9 cellular contexts compared by ENCODE assay signal in the genomic region with DNA sequence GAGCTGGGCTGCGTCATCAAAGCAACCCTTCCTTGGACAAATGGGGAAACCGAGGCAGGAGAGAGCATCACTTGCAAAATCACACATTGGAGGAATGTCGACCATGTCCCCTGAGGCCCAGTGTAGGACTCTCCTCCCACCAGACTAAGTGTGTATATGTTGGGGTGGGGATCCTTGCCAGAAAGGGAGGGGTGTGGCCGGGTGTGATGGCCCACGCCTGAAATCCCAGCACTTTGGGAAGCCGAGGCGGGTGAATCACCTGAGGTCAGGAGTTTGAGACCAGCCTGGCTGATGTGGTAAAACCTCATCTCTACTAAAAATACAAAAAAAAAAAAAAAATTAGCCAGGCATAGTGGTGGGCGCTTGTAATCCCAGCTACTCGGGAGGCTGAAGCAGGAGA. TPM values are rescaled to one million over a fixed set of nuclear protein-coding genes. Genes with fewer than 3 reads are reported as not detected.
A peak's percentile ranks its signal among the peaks of the same experiment; 100 is the strongest.
DNase-seq lines count a peak whose midpoint lies in the region; ATAC-seq, FAIRE-seq and TF ChIP-seq lines count a peak whose summit lies in the region.
"Not testable (repeated sequence)": the region's sequence is repeated elsewhere in the genome, so short reads cannot be mapped to it uniquely, and the experiment has no call there.
"Had no signal": no experiment of that assay in that cellular context is flagged by ENCODE, and none has a peak within 500 bp of the region (broad histone marks: within the 10 kb centered on the region; RNA-seq: fewer than 3 reads in every experiment).

No MANE protein-coding gene starts in this region.

- not testable (repeated sequence) for H3K9me3 Mint-ChIP-seq in GM23338; MCF 10A (ENCODE audit: unreplicated experiment); osteocyte (ENCODE audit: unreplicated experiment)

- H3F3A ChIP-seq in GM23338 (replicated peaks; ENCODE audit: low read depth), result not testable (repeated sequence)

- not testable (repeated sequence) for H3K79me2 ChIP-seq in GM23338 (replicated peaks; ENCODE audit: insufficient read depth); HepG2 (ENCODE audit: insufficient read depth, low read length)

- intact Hi-C loops in MCF 10A (cut with micrococcal nuclease); HepG2 (cut with micrococcal nuclease; ENCODE audit: unreplicated experiment): not testable (repeated sequence)

- H3K27ac Mint-ChIP-seq in GM23338; MCF 10A (ENCODE audit: low read depth, unreplicated experiment): not testable (repeated sequence)
- peak overlapping the region; percentile 72 for H3K27ac Mint-ChIP-seq in osteocyte (ENCODE audit: unreplicated experiment)

- H3K4me3 Mint-ChIP-seq in GM23338; MCF 10A (ENCODE audit: unreplicated experiment); osteocyte (ENCODE audit: unreplicated experiment): not testable (repeated sequence)

- TF ChIP-seq CTCF in GM23338 (conservative IDR thresholded peaks at IDR 0.05; ENCODE audit: low read depth in 2 of 2); MCF 10A (IDR thresholded peaks at IDR 0.05; ENCODE audit: unreplicated experiment); HepG2 (CRISPR knock-in tag; IDR thresholded peaks at IDR 0.05); osteocyte (IDR thresholded peaks at IDR 0.05): not testable (repeated sequence)

- 22% methylated on average over 8 of the region's 9 CpGs for WGBS in HepG2 (ENCODE audit: low lambda C conversion rate)

- not testable (repeated sequence) for H3K9ac ChIP-seq in HepG2 (ENCODE audit: insufficient read depth, low read depth, low read length)
- H3K9ac ChIP-seq in skeletal muscle tissue (ENCODE audit: low read depth in 1 of 3, low read length in 3 of 3), result peak overlapping the region in 1 of 3 donors; percentile 50

- CTCF ChIA-PET in MCF 10A (lab: Yijun Ruan, JAX), result interaction anchor here (0.6 to 5.3 kb wide), 4 partner anchors 9 to 251 kb away, joined by 3 to 26 read pairs (median 4); no protein-coding TSS in a partner anchor
- CTCF ChIA-PET in HepG2 (lab: Yijun Ruan, JAX; ENCODE audit: low intra/inter-chr PET ratio, low total read pairs), result not testable (repeated sequence)

- POLR2A ChIA-PET in MCF 10A (lab: Yijun Ruan, JAX); HepG2 (lab: Yijun Ruan, JAX): not testable (repeated sequence)

- not testable (repeated sequence) for H3K36me3 ChIP-seq in GM23338 (ENCODE audit: insufficient read depth); HepG2 (replicated peaks in 1 of 2; ENCODE audit: control insufficient read depth in 1 of 2, insufficient read depth in 2 of 2, low read length in 2 of 2); skeletal muscle tissue (ENCODE audit: control insufficient read depth in 3 of 3, insufficient read depth in 3 of 3, low read length in 3 of 3)

- not testable (repeated sequence) for H3K36me3 Mint-ChIP-seq in GM23338 (ENCODE audit: low read depth); MCF 10A (ENCODE audit: insufficient read depth, unreplicated experiment); osteocyte (ENCODE audit: unreplicated experiment)

- BruUV-seq in MCF 10A (replicated peaks; lab: Mats Ljungman, UMichigan); HepG2 (replicated peaks; lab: Mats Ljungman, UMichigan): not testable (repeated sequence)

- peaks cover 16% of the 10 kb centered on the region for H3K27me3 Mint-ChIP-seq in GM23338 (ENCODE audit: insufficient read depth, low read depth, poor library complexity)
- not testable (repeated sequence) for H3K27me3 Mint-ChIP-seq in MCF 10A (ENCODE audit: insufficient read depth, unreplicated experiment); osteocyte (ENCODE audit: unreplicated experiment)

- H3K4me3 ChIP-seq in GM23338; HepG2 (replicated peaks in 1 of 3; ENCODE audit: insufficient read depth in 1 of 3, low read depth in 2 of 3, low read length in 3 of 3); skeletal muscle tissue (ENCODE audit: low read length in 3 of 3): not testable (repeated sequence)

- not testable (repeated sequence) for H4K20me1 ChIP-seq in GM23338 (replicated peaks; ENCODE audit: insufficient read depth); HepG2 (ENCODE audit: insufficient read depth, low read length)

- not testable (repeated sequence) for TF ChIP-seq POLR2A in HepG2 (IDR thresholded peaks at IDR 0.05; ENCODE audit: insufficient read depth in 1 of 2, low read depth in 2 of 2, low read length in 2 of 2)

- H3K9me3 ChIP-seq in HepG2 (ENCODE audit: low read length); skeletal muscle tissue (ENCODE audit: control insufficient read depth in 3 of 3, low read length in 3 of 3): not testable (repeated sequence)

- 0 out of 2 replicates have a peak overlapping the region, but pooled peaks have one; percentile 30 for H3K27ac ChIP-seq in GM23338 (ENCODE audit: low read depth)
- H3K27ac ChIP-seq in HepG2 (ENCODE audit: extremely low read length, insufficient read depth, low read length), result not testable (repeated sequence)
- peak overlapping the region; percentile 92 for H3K27ac ChIP-seq in skeletal muscle tissue (ENCODE audit: low read depth, low read length)

- not testable (repeated sequence) for ATAC-seq in GM23338, HepG2
- peak; percentile 55 for ATAC-seq in esophagus mucosa

- H3K4me2 ChIP-seq in GM23338, result not testable (repeated sequence)
- H3K4me2 ChIP-seq in HepG2 (ENCODE audit: low read depth, low read length), result peak overlapping the region; percentile 29; the same call in 1 of the 2 replicates

- not testable (repeated sequence) for TF ChIP-seq RAD21 in HepG2 (CRISPR knock-in tag; IDR thresholded peaks at IDR 0.05)

- H3K4me1 ChIP-seq in GM23338 (ENCODE audit: insufficient read depth), result peaks cover 27% of the 10 kb centered on the region
- peaks cover 32% of the 10 kb centered on the region for H3K4me1 ChIP-seq in HepG2 (ENCODE audit: insufficient read depth, low read length)
- H3K4me1 ChIP-seq in skeletal muscle tissue (ENCODE audit: control insufficient read depth in 3 of 3, insufficient read depth in 3 of 3, low read length in 3 of 3), result peaks cover 0 to 29% (median 16%) of the 10 kb centered on the region in 3 donors

- not testable (repeated sequence) for DNase-seq in GM23338 (ENCODE audit: low spot score); HepG2 (ENCODE audit: low spot score); osteocyte (ENCODE audit: extremely low spot score, unreplicated experiment)
- DNase-seq in RCC 7860 (ENCODE audit: low spot score), result peak; percentile 57
- peak; percentile 26 for DNase-seq in MCF 10A (ENCODE audit: unreplicated experiment)

- H2AFZ ChIP-seq in GM23338; HepG2 (ENCODE audit: low read length): not testable (repeated sequence)

- peak; percentile 67 for FAIRE-seq in RCC 7860 (lab: Jason Lieb, UNC)
- FAIRE-seq in HepG2 (lab: Jason Lieb, UNC), result not testable (repeated sequence)

- not testable (repeated sequence) for H3K27me3 ChIP-seq in GM23338 (ENCODE audit: insufficient read depth); skeletal muscle tissue (ENCODE audit: control insufficient read depth in 3 of 3, insufficient read depth in 3 of 3, low read length in 3 of 3)
- peaks cover 0 to 15% of the 10 kb centered on the region in 2 experiments; a peak in 2 of 5 replicates for H3K27me3 ChIP-seq in HepG2 (ENCODE audit: control insufficient read depth in 1 of 2, insufficient read depth in 2 of 2, low read length in 2 of 2)

- in situ Hi-C loops in HepG2 (cut with HindIII; ENCODE audit: extremely low pct_ligation_motif_present, low pct_unique_long_range_greater_than_20kb), result not testable (repeated sequence)

- TF ChIP-seq EP300 in HepG2 (IDR thresholded peaks at IDR 0.05; ENCODE audit: low read depth in 2 of 2, low read length in 2 of 2); HepG2 (CRISPR knock-in tag; IDR thresholded peaks at IDR 0.05; ENCODE audit: borderline replicate concordance): not testable (repeated sequence)

- H3K4me1 Mint-ChIP-seq in GM23338 (peaks cover 26% of the 10 kb centered on the region), osteocyte (ENCODE audit: unreplicated experiment) (peaks cover 18% of the 10 kb centered on the region)
- not testable (repeated sequence) for H3K4me1 Mint-ChIP-seq in MCF 10A (ENCODE audit: insufficient read depth, unreplicated experiment)

- H3K9me2 ChIP-seq in GM23338 (ENCODE audit: insufficient read depth), result not testable (repeated sequence)

RNA-seq across cellular contexts. Expression of a gene that starts 23.3 kb away (rescaled TPM):
- total RNA-seq in GM23338 (2014; rRNA removed; shearing (Covaris generic)), result 21.9 and 28.7 TPM in 2 replicates
- polyA plus RNA-seq in GM23338 (2016; fragmentation: Nextera tagmentation; extraction: Ambion mirVana) (37.1 and 40.9 TPM in 2 replicates), HepG2 (2011; rRNA removed) (26.7 and 28.2 TPM in 2 replicates)
- total RNA-seq in MCF 10A (2022) (77.6 and 83.1 TPM in 2 replicates), esophagus mucosa (49.1 TPM), HepG2 (2016; rRNA removed; fragmentation: Illumina TruSeq; extraction: Trizol) (16.5 and 17.8 TPM in 2 replicates), osteocyte (44.7 and 48.7 TPM in 2 replicates), skeletal muscle tissue (16.2 TPM)
- total RNA-seq in HepG2 (2016; cell fraction: cytosol; rRNA removed; fragmentation: Illumina TruSeq; extraction: Trizol; ENCODE audit: low read depth), result 8.1 and 9.5 TPM in 2 replicates
- 13.6 and 19.1 TPM in 2 replicates for total RNA-seq in HepG2 (2016; cell fraction: insoluble cytoplasmic fraction; rRNA removed; fragmentation: Illumina TruSeq; extraction: Trizol)
- 17.2 and 18.9 TPM in 2 replicates for total RNA-seq in HepG2 (2016; cell fraction: membrane; rRNA removed; fragmentation: Illumina TruSeq; extraction: Trizol)
- 15.6 and 22.1 TPM in 2 replicates for total RNA-seq in HepG2 (2016; cell fraction: nucleus; rRNA removed; fragmentation: Illumina TruSeq; extraction: Trizol)
- polyA plus RNA-seq in HepG2 (2011; cell fraction: cytosol; rRNA removed), result 12.3 and 16.0 TPM in 2 replicates
- 38.7 and 43.3 TPM in 2 replicates for polyA plus RNA-seq in HepG2 (2011; cell fraction: nucleus; rRNA removed)
- polyA plus RNA-seq in HepG2 (2012), result 36.1 and 37.4 TPM in 2 replicates
- polyA plus RNA-seq in HepG2 (2016; cell fraction: cytosol; fragmentation: Illumina TruSeq; extraction: Trizol; ENCODE audit: low read depth), result 10.4 and 12.9 TPM in 2 replicates
- polyA plus RNA-seq in HepG2 (2016; cell fraction: insoluble cytoplasmic fraction; fragmentation: Illumina TruSeq; extraction: Trizol; ENCODE audit: low read depth), result 27.6 and 31.7 TPM in 2 replicates
- 23.3 and 26.7 TPM in 2 replicates for polyA plus RNA-seq in HepG2 (2016; cell fraction: membrane; fragmentation: Illumina TruSeq; extraction: Trizol; ENCODE audit: low read depth)
- polyA plus RNA-seq in HepG2 (2016; cell fraction: nucleus; fragmentation: Illumina TruSeq; extraction: Trizol; ENCODE audit: insufficient read depth, low read depth), result 51.1 and 66.8 TPM in 2 replicates
- polyA minus RNA-seq in HepG2 (2011; rRNA and poly(A)+ RNA removed; ENCODE audit: low replicate concordance), result 23.4 and 53.2 TPM in 2 replicates
- 14.9 and 17.7 TPM in 2 replicates for polyA minus RNA-seq in HepG2 (2011; cell fraction: cytosol; rRNA and poly(A)+ RNA removed)
- 15.5 and 16.5 TPM in 2 replicates for polyA minus RNA-seq in HepG2 (2011; cell fraction: nucleus; rRNA and poly(A)+ RNA removed)
- polyA plus RNA-seq: CD14-positive monocyte; CD8-positive, alpha-beta memory T cell had no signal
